Comparison of ENCODE assay signal across 27 cellular contexts in genomic region chr7:73628504-73628903, GRCh38. TPM values are rescaled to one million over a fixed set of nuclear protein-coding genes. Genes with fewer than 3 reads are reported as not detected.
"Had no signal": no experiment of that assay in that cellular context is flagged by ENCODE, and none has a peak within 500 bp of the region (broad histone marks: within the 10 kb centered on the region; RNA-seq: fewer than 3 reads in every experiment).

No MANE protein-coding gene starts in this region.

- DNase-seq: naive thymus-derived CD8-positive, alpha-beta T cell; nephron progenitor cell; ovary; posterior cingulate gyrus; psoas muscle; right cardiac atrium; right lobe of liver; sigmoid colon; stimulated activated CD4-positive, alpha-beta T cell treated with anti-CD3 and anti-CD28 coated beads, Interleukin-2, amount 100 ng/mL, for 24 hours; stimulated activated CD4-positive, alpha-beta T cell treated with anti-CD3 and anti-CD28 coated beads, Interleukin-2, amount 100 ng/mL, for 48 hours; stimulated activated CD4-positive, alpha-beta T cell treated with anti-CD3 and anti-CD28 coated beads, Interleukin-4, amount 100 ng/mL, for 24 hours; stimulated activated naive B cell treated with anti-CD40 and anti-IgM and Interleukin-4, amounts not matched to agents 10 μg/mL and 1 μg/mL and 100 μg/mL, for 72 hours; stimulated activated naive CD4-positive, alpha-beta T cell treated with Interleukin-2 at 50 U/mL for 16 hours; upper lobe of left lung had no signal

- H2AFZ ChIP-seq: parathyroid adenoma had no signal

- H3K27ac ChIP-seq: neutrophil, ovary, parathyroid adenoma, psoas muscle, right lobe of liver, sigmoid colon, stomach, thoracic aorta, thyroid gland, tibial nerve, upper lobe of left lung, vagina had no signal

- H3K9me3 Mint-ChIP-seq: naive thymus-derived CD8-positive, alpha-beta T cell; natural killer cell treated with Interleukin-12 subunit alpha and Interleukin-12 subunit beta and Interleukin-15 and Interleukin-18, amount 100 ng/mL, for 72 hours; nephron progenitor cell; neural crest cell; stimulated activated effector memory CD8-positive, alpha-beta T cell treated with anti-CD3 and anti-CD28 coated beads, Interleukin-12 subunit alpha, Interleukin-12 subunit beta, amount 100 ng/mL, for 72 hours; stimulated activated naive B cell treated with anti-CD40 and anti-IgM and Interleukin-4, amounts not matched to agents 10 μg/mL and 1 μg/mL and 100 μg/mL, for 72 hours; stimulated activated naive CD8-positive, alpha-beta T cell treated with anti-CD3 and anti-CD28 coated beads, Interleukin-15, Interleukin-2, amounts not matched to agents 100 ng/mL and 50 ng/mL, for 24 hours had no signal

- H3K4me1 ChIP-seq: parathyroid adenoma, psoas muscle had no signal

- H3K27me3 ChIP-seq: ovary, right lobe of liver, thyroid gland, vagina had no signal

- H3K9ac ChIP-seq: parathyroid adenoma had no signal

- H3K4me1 Mint-ChIP-seq: neural crest cell had no signal

- H3K36me3 ChIP-seq: neutrophil, ovary, right lobe of liver, sigmoid colon, stomach, thoracic aorta, thyroid gland, tibial nerve, upper lobe of left lung, vagina had no signal

- H3K79me2 ChIP-seq: parathyroid adenoma had no signal

- H3K36me3 Mint-ChIP-seq: naive thymus-derived CD8-positive, alpha-beta T cell; natural killer cell treated with Interleukin-12 subunit alpha and Interleukin-12 subunit beta and Interleukin-15 and Interleukin-18, amount 100 ng/mL, for 72 hours; stimulated activated effector memory CD8-positive, alpha-beta T cell treated with anti-CD3 and anti-CD28 coated beads, Interleukin-12 subunit alpha, Interleukin-12 subunit beta, amount 100 ng/mL, for 72 hours; stimulated activated naive B cell treated with anti-CD40 and anti-IgM and Interleukin-4, amounts not matched to agents 10 μg/mL and 1 μg/mL and 100 μg/mL, for 72 hours had no signal

- H3K27ac Mint-ChIP-seq: natural killer cell treated with Interleukin-12 subunit alpha and Interleukin-12 subunit beta and Interleukin-15 and Interleukin-18, amount 100 ng/mL, for 72 hours; nephron progenitor cell; progenitor cell of endocrine pancreas; stimulated activated effector memory CD8-positive, alpha-beta T cell treated with anti-CD3 and anti-CD28 coated beads, Interleukin-12 subunit alpha, Interleukin-12 subunit beta, amount 100 ng/mL, for 72 hours; stimulated activated naive B cell treated with anti-CD40 and anti-IgM and Interleukin-4, amounts not matched to agents 10 μg/mL and 1 μg/mL and 100 μg/mL, for 72 hours; stimulated activated naive CD8-positive, alpha-beta T cell treated with anti-CD3 and anti-CD28 coated beads, Interleukin-15, Interleukin-2, amounts not matched to agents 100 ng/mL and 50 ng/mL, for 24 hours had no signal

- H3K4me3 Mint-ChIP-seq: naive thymus-derived CD8-positive, alpha-beta T cell; natural killer cell treated with Interleukin-12 subunit alpha and Interleukin-12 subunit beta and Interleukin-15 and Interleukin-18, amount 100 ng/mL, for 72 hours; nephron progenitor cell; stimulated activated effector memory CD8-positive, alpha-beta T cell treated with anti-CD3 and anti-CD28 coated beads, Interleukin-12 subunit alpha, Interleukin-12 subunit beta, amount 100 ng/mL, for 72 hours; stimulated activated naive B cell treated with anti-CD40 and anti-IgM and Interleukin-4, amounts not matched to agents 10 μg/mL and 1 μg/mL and 100 μg/mL, for 72 hours; stimulated activated naive CD8-positive, alpha-beta T cell treated with anti-CD3 and anti-CD28 coated beads, Interleukin-15, Interleukin-2, amounts not matched to agents 100 ng/mL and 50 ng/mL, for 24 hours had no signal

- ATAC-seq: natural killer cell treated with Interleukin-12 subunit alpha and Interleukin-12 subunit beta and Interleukin-15 and Interleukin-18, amount 100 ng/mL, for 72 hours; psoas muscle; right cardiac atrium; right lobe of liver; stimulated activated effector memory CD8-positive, alpha-beta T cell treated with anti-CD3 and anti-CD28 coated beads, Interleukin-12 subunit alpha, Interleukin-12 subunit beta, amount 100 ng/mL, for 72 hours; stimulated activated naive B cell treated with anti-CD40 and anti-IgM and Interleukin-4, amounts not matched to agents 10 μg/mL and 1 μg/mL and 100 μg/mL, for 72 hours had no signal

- H3K9me3 ChIP-seq: neutrophil, ovary, psoas muscle, right lobe of liver, sigmoid colon, stomach, thoracic aorta, thyroid gland, tibial nerve, upper lobe of left lung, vagina had no signal

- H3K4me3 ChIP-seq: ovary, psoas muscle, right lobe of liver, sigmoid colon, stomach, thoracic aorta, thyroid gland, tibial nerve, upper lobe of left lung, vagina had no signal

RNA-seq across cellular contexts. Expression of gene MLXIPL, which starts 4.2 kb away (rescaled TPM):
- total RNA-seq: naive thymus-derived CD8-positive, alpha-beta T cell; temporal lobe had no signal
